ENCODE assay signal across 16 cellular contexts in genomic region chr17:74330446-74330845, GRCh38. TPM values are rescaled to one million over a fixed set of nuclear protein-coding genes. Genes with fewer than 3 reads are reported as not detected.
DNase-seq lines count a peak whose midpoint lies in the region; ATAC-seq and TF ChIP-seq lines count a peak whose summit lies in the region.
"Had no signal": no experiment of that assay in that cellular context is flagged by ENCODE, and none has a peak within 500 bp of the region (broad histone marks: within the 10 kb centered on the region; RNA-seq: fewer than 3 reads in every experiment).

No MANE protein-coding gene starts in this region.

- H3K36me3 ChIP-seq in testis (ENCODE audit: low read depth, missing control alignments) (no peaks in the 10 kb centered on the region), trophoblast cell (ENCODE audit: control insufficient read depth in 1 of 2, insufficient read depth in 2 of 2, low read length in 2 of 2) (no peaks in the 10 kb centered on the region)
- H3K36me3 ChIP-seq: BE2C had no signal

- CTCF ChIA-PET in activated CD8-positive, alpha-beta memory T cell treated with anti-CD3 and anti-CD28 coated beads, Interleukin-2, amount 10 ng/mL, durations not matched to agents 7 days and 5 days (lab: Charles Lee) = interaction anchor here (2.7 to 4.4 kb wide), 2 partner anchors 26 to 30 kb away, joined by 9 to 21 read pairs; no protein-coding TSS in a partner anchor

- intact Hi-C loops in testis (cut with DNase I; ENCODE audit: low total_unique reads) = no loop called here

- H3K23ac ChIP-seq in trophoblast cell (ENCODE audit: low read length) = no peak overlapping the region

- no peak overlapping the region for H2AK5ac ChIP-seq in trophoblast cell (ENCODE audit: low read length)

- 60 to 67% methylated on average over 7 to 8 of the region's 8 CpGs for WGBS in testis, 2 donors
- WGBS in trophoblast cell (ENCODE audit: extremely low coverage, insufficient coverage, insufficient read length) = no CpG with 5 or more reads among the region's 8 CpGs

- H3K79me2 ChIP-seq in trophoblast cell (ENCODE audit: control insufficient read depth, insufficient read depth, low read length, poor library complexity) = no peaks in the 10 kb centered on the region

- H3K4me3 ChIP-seq in testis = no peak overlapping the region
- H3K4me3 ChIP-seq in trophoblast cell (ENCODE audit: low read depth, low read length) = no peak overlapping the region

- DNase-seq in DMS53 (lab: John Stamatoyannopoulos, UW) = peak; percentile 64
- no peak for DNase-seq in DMS53 treated with DMSO at 0.1 percent for 48 hours (lab: John Stamatoyannopoulos, UW; ENCODE audit: unreplicated experiment)
- DNase-seq in glutamatergic neuron = no peak
- peak in 45 of 56 donors; percentile 10 to 79 (median 46) for DNase-seq in nucleus accumbens (lab: John Stamatoyannopoulos, UW)
- peak; percentile 46 for DNase-seq in testis
- DNase-seq in trophoblast cell = no peak
- DNase-seq in activated CD8-positive, alpha-beta memory T cell treated with anti-CD3 and anti-CD28 coated beads, Interleukin-2, amount 10 ng/mL, durations not matched to agents 7 days and 5 days = no peak
- DNase-seq: BE2C; CD8-positive, alpha-beta memory T cell; GF-D8; GOT3; KG1; NCI-H2081 had no signal

- H3K4me3 Mint-ChIP-seq in glutamatergic neuron (ENCODE audit: unreplicated experiment) = peak overlapping the region; percentile 30
- H3K4me3 Mint-ChIP-seq in activated CD8-positive, alpha-beta memory T cell treated with anti-CD3 and anti-CD28 coated beads, Interleukin-2, amount 10 ng/mL, durations not matched to agents 7 days and 5 days = no peak overlapping the region
- H3K4me3 Mint-ChIP-seq: CD8-positive, alpha-beta memory T cell had no signal

- no peaks in the 10 kb centered on the region for H3K9me3 ChIP-seq in testis
- peaks cover 3% of the 10 kb centered on the region for H3K9me3 ChIP-seq in trophoblast cell (ENCODE audit: insufficient read depth, low read depth, low read length)

- H2BK5ac ChIP-seq in trophoblast cell (ENCODE audit: low read depth, low read length, poor library complexity) = no peak overlapping the region

- TF ChIP-seq CTCF in glutamatergic neuron (IDR thresholded peaks at IDR 0.05; ENCODE audit: partially characterized antibody, unreplicated experiment) = no peak
- no peak for TF ChIP-seq CTCF in testis (IDR thresholded peaks at IDR 0.05)

- peaks cover 44% of the 10 kb centered on the region for H3K4me1 Mint-ChIP-seq in glutamatergic neuron (ENCODE audit: low read depth, unreplicated experiment)
- peaks cover 48% of the 10 kb centered on the region for H3K4me1 Mint-ChIP-seq in activated CD8-positive, alpha-beta memory T cell treated with anti-CD3 and anti-CD28 coated beads, Interleukin-2, amount 10 ng/mL, durations not matched to agents 7 days and 5 days

- no peak overlapping the region for H2BK12ac ChIP-seq in trophoblast cell (ENCODE audit: low read length)

- H3K27me3 ChIP-seq in testis (no peaks in the 10 kb centered on the region), trophoblast cell (ENCODE audit: insufficient read depth, low read length) (peaks cover 18% of the 10 kb centered on the region)

- peaks cover 24% of the 10 kb centered on the region for H3K27me3 Mint-ChIP-seq in glutamatergic neuron (ENCODE audit: unreplicated experiment)
- H3K27me3 Mint-ChIP-seq in activated CD8-positive, alpha-beta memory T cell treated with anti-CD3 and anti-CD28 coated beads, Interleukin-2, amount 10 ng/mL, durations not matched to agents 7 days and 5 days = peaks cover 8% of the 10 kb centered on the region

- no peak overlapping the region for H3K9ac ChIP-seq in trophoblast cell (ENCODE audit: low read length)

- no peak overlapping the region for H3K4ac ChIP-seq in trophoblast cell (ENCODE audit: low read depth, low read length)

- H3K18ac ChIP-seq in trophoblast cell (ENCODE audit: low read length) = no peak overlapping the region

- H3K27ac ChIP-seq in testis (no peak overlapping the region), trophoblast cell (ENCODE audit: low read depth, low read length) (no peak overlapping the region)
- H3K27ac ChIP-seq: 22Rv1 had no signal

- no peak overlapping the region for H2AFZ ChIP-seq in trophoblast cell (ENCODE audit: insufficient read depth, low read length, poor library complexity)

- peak overlapping the region; percentile 95 for H3K27ac Mint-ChIP-seq in glutamatergic neuron (ENCODE audit: unreplicated experiment)
- H3K27ac Mint-ChIP-seq in activated CD8-positive, alpha-beta memory T cell treated with anti-CD3 and anti-CD28 coated beads, Interleukin-2, amount 10 ng/mL, durations not matched to agents 7 days and 5 days = no peak overlapping the region

- H4K8ac ChIP-seq in trophoblast cell (ENCODE audit: low read depth, low read length) = no peak overlapping the region

- peaks cover 5% of the 10 kb centered on the region for H3K36me3 Mint-ChIP-seq in glutamatergic neuron (ENCODE audit: unreplicated experiment)
- H3K36me3 Mint-ChIP-seq in activated CD8-positive, alpha-beta memory T cell treated with anti-CD3 and anti-CD28 coated beads, Interleukin-2, amount 10 ng/mL, durations not matched to agents 7 days and 5 days = no peaks in the 10 kb centered on the region
- H3K36me3 Mint-ChIP-seq: CD8-positive, alpha-beta memory T cell had no signal

- H3K14ac ChIP-seq in trophoblast cell (ENCODE audit: low read length) = no peak overlapping the region

- no peaks in the 10 kb centered on the region for H3K79me1 ChIP-seq in trophoblast cell (ENCODE audit: low read length)

- H3K9me3 Mint-ChIP-seq in glutamatergic neuron (ENCODE audit: unreplicated experiment) = peaks cover 43% of the 10 kb centered on the region
- no peaks in the 10 kb centered on the region for H3K9me3 Mint-ChIP-seq in activated CD8-positive, alpha-beta memory T cell treated with anti-CD3 and anti-CD28 coated beads, Interleukin-2, amount 10 ng/mL, durations not matched to agents 7 days and 5 days (ENCODE audit: low read depth)
- H3K9me3 Mint-ChIP-seq: CD8-positive, alpha-beta memory T cell had no signal

- H4K12ac ChIP-seq in trophoblast cell (ENCODE audit: low read depth, low read length) = no peak overlapping the region

- no peak overlapping the region for H2BK120ac ChIP-seq in trophoblast cell (ENCODE audit: insufficient read depth, low read length, poor library complexity)

- no peak overlapping the region for H3K4me2 ChIP-seq in trophoblast cell (ENCODE audit: low read length)

- H3K4me1 ChIP-seq in testis (peaks cover 8% of the 10 kb centered on the region), trophoblast cell (ENCODE audit: control insufficient read depth in 1 of 2, insufficient read depth in 2 of 2, low read length in 2 of 2) (peaks cover 5 to 6% of the 10 kb centered on the region in 2 experiments)
- H3K4me1 ChIP-seq: BE2C had no signal

- no peak overlapping the region for H4K91ac ChIP-seq in trophoblast cell (ENCODE audit: low read depth, low read length)

- ATAC-seq in activated CD8-positive, alpha-beta memory T cell treated with anti-CD3 and anti-CD28 coated beads, Interleukin-2, amount 10 ng/mL, durations not matched to agents 7 days and 5 days = no peak
- no peak for ATAC-seq in HG02759 (IDR thresholded peaks at IDR 0.05; ENCODE audit: unreplicated experiment)

- no peak for TF ChIP-seq POLR2A in testis (IDR thresholded peaks at IDR 0.05)

RNA-seq across cellular contexts. Expression of gene KIF19, which starts 4.4 kb away (rescaled TPM):
- total RNA-seq in glutamatergic neuron (ENCODE audit: unreplicated experiment) = 80.8 TPM
- 1 to 10 TPM; 3.0 to 3.3 TPM for total RNA-seq in testis
- 2.0 TPM for polyA plus RNA-seq in testis (ENCODE audit: insufficient read depth, low read depth, low replicate concordance)
- polyA plus RNA-seq in trophoblast cell (2013) = not detected in 2 replicates
- 1 to 10 TPM in 1 of 2 experiments, under 1 TPM in 1; 0.42 to 1.6 TPM for total RNA-seq in activated CD8-positive, alpha-beta memory T cell treated with anti-CD3 and anti-CD28 coated beads, Interleukin-2, amount 10 ng/mL, durations not matched to agents 7 days and 5 days
- polyA plus RNA-seq: AG04450 had no signal

RNA-seq across cellular contexts. Expression of gene BTBD17, which starts 31.2 kb away (rescaled TPM):
- total RNA-seq in glutamatergic neuron (ENCODE audit: unreplicated experiment) (310 TPM), testis (1 to 10 TPM in 1 of 2 donors, under 1 TPM in 1; 0.79 to 1.2 TPM)
- not detected for polyA plus RNA-seq in testis (ENCODE audit: insufficient read depth, low read depth, low replicate concordance)
- not detected in 2 replicates for polyA plus RNA-seq in trophoblast cell (2013)
- total RNA-seq in activated CD8-positive, alpha-beta memory T cell treated with anti-CD3 and anti-CD28 coated beads, Interleukin-2, amount 10 ng/mL, durations not matched to agents 7 days and 5 days = not detected
- total RNA-seq: CD8-positive, alpha-beta memory T cell had no signal
- polyA plus RNA-seq: AG04450; CD8-positive, alpha-beta memory T cell had no signal

RNA-seq across cellular contexts. Expression of gene GPR142, which starts 36.9 kb away (rescaled TPM):
- 20.7 TPM for total RNA-seq in glutamatergic neuron (ENCODE audit: unreplicated experiment)
- under 1 TPM; 0.55 to 0.87 TPM for total RNA-seq in testis
- polyA plus RNA-seq in testis (ENCODE audit: insufficient read depth, low read depth, low replicate concordance) = 0.51 TPM
- polyA plus RNA-seq in trophoblast cell (2013) = not detected in 2 replicates
- not detected for total RNA-seq in activated CD8-positive, alpha-beta memory T cell treated with anti-CD3 and anti-CD28 coated beads, Interleukin-2, amount 10 ng/mL, durations not matched to agents 7 days and 5 days
- total RNA-seq: CD8-positive, alpha-beta memory T cell had no signal
- polyA plus RNA-seq: AG04450; CD8-positive, alpha-beta memory T cell had no signal

RNA-seq across cellular contexts. Expression of gene DNAI2, which starts 56.4 kb away (rescaled TPM):
- total RNA-seq in glutamatergic neuron (ENCODE audit: unreplicated experiment) = not detected
- total RNA-seq in testis = 10 to 100 TPM; 19.6 to 26.9 TPM
- 80.5 TPM for polyA plus RNA-seq in testis (ENCODE audit: insufficient read depth, low read depth, low replicate concordance)
- not detected in 2 replicates for polyA plus RNA-seq in trophoblast cell (2013)
- total RNA-seq in activated CD8-positive, alpha-beta memory T cell treated with anti-CD3 and anti-CD28 coated beads, Interleukin-2, amount 10 ng/mL, durations not matched to agents 7 days and 5 days = 1 to 10 TPM in 1 of 2 experiments, under 1 TPM in 1; 0.35 to 1.3 TPM
- polyA plus RNA-seq: AG04450 had no signal

Comparison
In these comparisons a context has a peak if more than half of its experiments do, and no peak if none do; other contexts are left out.
1. DNase-seq: peak in DMS53 (single experiment), nucleus accumbens (45 of 56) and testis (single experiment); none in DMS53 treated with DMSO at 0.1 percent for 48 hours (single experiment), glutamatergic neuron (single experiment), trophoblast cell (0 of 2) and activated CD8-positive, alpha-beta memory T cell treated with anti-CD3 and anti-CD28 coated beads, Interleukin-2, amount 10 ng/mL, durations not matched to agents 7 days and 5 days (single experiment).
2. RNA of gene KIF19, which starts 4.4 kb away (total RNA-seq): 80.8 TPM in glutamatergic neuron (single experiment); 3.0 to 3.3 TPM in testis and 0.42 to 1.6 TPM in activated CD8-positive, alpha-beta memory T cell treated with anti-CD3 and anti-CD28 coated beads, Interleukin-2, amount 10 ng/mL, durations not matched to agents 7 days and 5 days; every median in the first group is over 10 times any median in the second.
3. RNA of gene BTBD17, which starts 31.2 kb away (total RNA-seq): 310 TPM in glutamatergic neuron (single experiment); 0.79 to 1.2 TPM in testis and not detected in activated CD8-positive, alpha-beta memory T cell treated with anti-CD3 and anti-CD28 coated beads, Interleukin-2, amount 10 ng/mL, durations not matched to agents 7 days and 5 days; every median in the first group is over 100 times any median in the second.
4. RNA of gene GPR142, which starts 36.9 kb away (total RNA-seq): 20.7 TPM in glutamatergic neuron (single experiment); 0.55 to 0.87 TPM in testis and not detected in activated CD8-positive, alpha-beta memory T cell treated with anti-CD3 and anti-CD28 coated beads, Interleukin-2, amount 10 ng/mL, durations not matched to agents 7 days and 5 days; every median in the first group is over 10 times any median in the second.